ENCODE assay signal across 18 cellular contexts in the genomic region with DNA sequence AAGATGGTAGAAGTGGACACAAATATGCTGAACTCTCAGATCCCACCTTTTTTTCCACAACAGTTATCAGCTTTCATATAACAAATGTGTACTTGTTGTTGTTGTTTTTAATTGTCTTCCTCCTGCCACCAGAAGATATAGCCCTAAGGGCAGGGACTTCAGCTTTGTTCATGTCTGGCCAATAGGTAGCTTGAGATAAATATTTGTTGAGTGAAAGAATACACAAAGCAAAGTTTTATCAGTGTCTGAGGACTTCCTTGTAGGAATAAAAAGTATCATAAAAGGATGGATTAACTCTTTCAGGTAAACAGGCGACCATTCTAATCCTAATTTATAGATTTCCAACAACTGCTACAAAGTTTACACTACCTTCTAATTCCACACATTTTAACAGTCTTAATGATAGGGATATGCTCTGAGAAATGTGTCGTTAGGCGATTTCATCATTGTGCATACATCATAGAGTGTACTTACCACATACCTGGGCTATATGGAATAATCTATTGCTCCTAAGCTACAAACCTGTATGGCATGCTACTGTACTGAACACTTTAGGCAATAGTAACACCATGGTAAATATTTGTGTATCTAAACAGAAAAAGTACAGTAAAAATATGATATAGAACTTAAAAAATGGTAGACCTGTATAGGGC.
DNase-seq lines count a peak whose midpoint lies in the region; ATAC-seq and TF ChIP-seq lines count a peak whose summit lies in the region.
"Had no signal": no experiment of that assay in that cellular context is flagged by ENCODE, and none has a peak within 500 bp of the region (broad histone marks: within the 10 kb centered on the region; RNA-seq: fewer than 3 reads in every experiment).

No MANE protein-coding gene starts in this region.

- DNase-seq in LNCaP clone FGC (ENCODE audit: low read depth), result peak; percentile 87
- no peak for DNase-seq in mucosa of descending colon
- no peak for DNase-seq in Kasumi-1 (lab: John Stamatoyannopoulos, UW)
- DNase-seq in coronary artery (ENCODE audit: low spot score), result no peak
- no peak for DNase-seq in glutamatergic neuron
- DNase-seq in DMS53 treated with DMSO at 0.1 percent for 48 hours (lab: John Stamatoyannopoulos, UW; ENCODE audit: unreplicated experiment), result no peak
- DNase-seq: CD4-positive, alpha-beta T cell; CD8-positive, alpha-beta memory T cell; DMS 273 treated with DMSO at 0.1 percent for 48 hours; DMS79 treated with DMSO at 0.1 percent for 48 hours; GF-D8; GM23248; H7; HCEC 1CT had no signal

- TF ChIP-seq CTCF in C4-2B (conservative IDR thresholded peaks at IDR 0.05) (no peak), LNCaP clone FGC (IDR thresholded peaks at IDR 0.05; ENCODE audit: control insufficient read depth, extremely low read depth, insufficient read depth) (no peak), mucosa of descending colon (IDR thresholded peaks at IDR 0.05) (no peak), coronary artery (IDR thresholded peaks at IDR 0.05) (no peak), glutamatergic neuron (IDR thresholded peaks at IDR 0.05; ENCODE audit: partially characterized antibody, unreplicated experiment) (no peak)

- H3K27ac ChIP-seq in C4-2B (peak overlapping the region; percentile 44; the same call in 1 of the 2 replicates), coronary artery (no peak overlapping the region)
- H3K27ac ChIP-seq: BLaER1, GM23248 had no signal

- no peak overlapping the region for H3K4me3 Mint-ChIP-seq in glutamatergic neuron (ENCODE audit: unreplicated experiment)
- H3K4me3 Mint-ChIP-seq: B cell; CD14-positive monocyte; CD4-positive, alpha-beta T cell; CD8-positive, alpha-beta memory T cell had no signal

- no peaks in the 10 kb centered on the region for H3K27me3 Mint-ChIP-seq in glutamatergic neuron (ENCODE audit: unreplicated experiment)
- H3K27me3 Mint-ChIP-seq: B cell; CD4-positive, alpha-beta T cell; CD8-positive, alpha-beta memory T cell had no signal

- H3K36me3 Mint-ChIP-seq in glutamatergic neuron (ENCODE audit: unreplicated experiment), result no peaks in the 10 kb centered on the region
- H3K36me3 Mint-ChIP-seq: CD14-positive monocyte; CD8-positive, alpha-beta memory T cell had no signal

- H3K27ac Mint-ChIP-seq in glutamatergic neuron (ENCODE audit: unreplicated experiment), result no peak overlapping the region
- H3K27ac Mint-ChIP-seq: B cell; CD14-positive monocyte; CD4-positive, alpha-beta T cell; CD8-positive, alpha-beta memory T cell had no signal

- peaks cover 3% of the 10 kb centered on the region for H3K9me3 ChIP-seq in mucosa of descending colon
- H3K9me3 ChIP-seq: BLaER1 had no signal

- intact Hi-C loops in mucosa of descending colon (cut with DNase I, micrococcal nuclease), result no loop called here

- H3K36me3 ChIP-seq in mucosa of descending colon (ENCODE audit: low read depth), result no peaks in the 10 kb centered on the region
- H3K36me3 ChIP-seq: BLaER1 had no signal

- no peaks in the 10 kb centered on the region for H3K9me3 Mint-ChIP-seq in glutamatergic neuron (ENCODE audit: unreplicated experiment)
- H3K9me3 Mint-ChIP-seq: CD4-positive, alpha-beta T cell had no signal

- H3K4me1 Mint-ChIP-seq in glutamatergic neuron (ENCODE audit: low read depth, unreplicated experiment), result no peaks in the 10 kb centered on the region
- H3K4me1 Mint-ChIP-seq: B cell; CD14-positive monocyte; CD8-positive, alpha-beta memory T cell had no signal

- H3K4me3 ChIP-seq in LNCaP clone FGC (ENCODE audit: low read depth, low read length), result no peak overlapping the region
- no peak overlapping the region for H3K4me3 ChIP-seq in mucosa of descending colon
- no peak overlapping the region for H3K4me3 ChIP-seq in coronary artery
- H3K4me3 ChIP-seq: BLaER1, GM23248 had no signal

- ATAC-seq in mucosa of descending colon, result peak; percentile 90

- peaks cover 9% of the 10 kb centered on the region for H3K4me1 ChIP-seq in mucosa of descending colon (ENCODE audit: low read depth)
- H3K4me1 ChIP-seq: BLaER1 had no signal
